Comparison of ENCODE assay signal across 20 cellular contexts in genomic region chr2:162114291-162114690, GRCh38. TPM values are rescaled to one million over a fixed set of nuclear protein-coding genes. Genes with fewer than 3 reads are reported as not detected.
DNase-seq lines count a peak whose midpoint lies in the region; ATAC-seq and TF ChIP-seq lines count a peak whose summit lies in the region.
"Had no signal": no experiment of that assay in that cellular context is flagged by ENCODE, and none has a peak within 500 bp of the region (broad histone marks: within the 10 kb centered on the region; RNA-seq: fewer than 3 reads in every experiment).

No MANE protein-coding gene starts in this region.

- no peak overlapping the region for H2AFZ ChIP-seq in parathyroid adenoma
- H2AFZ ChIP-seq: PC-9 had no signal

- H3K4me2 ChIP-seq in parathyroid adenoma (ENCODE audit: low read length), result no peak overlapping the region
- H3K4me2 ChIP-seq: PC-9 had no signal

- TF ChIP-seq CTCF in parathyroid adenoma (IDR thresholded peaks at IDR 0.05), result no peak

- H3K4me3 ChIP-seq in parathyroid adenoma (ENCODE audit: low read depth, low read length), result no peak overlapping the region
- H3K4me3 ChIP-seq: dorsolateral prefrontal cortex, PC-9 had no signal

- no peaks in the 10 kb centered on the region for H3K27me3 ChIP-seq in parathyroid adenoma (ENCODE audit: control insufficient read depth, insufficient read depth, low read length)
- H3K27me3 ChIP-seq: BE2C, dorsolateral prefrontal cortex had no signal

- no peak overlapping the region for H3K9ac ChIP-seq in parathyroid adenoma

- peaks cover 3% of the 10 kb centered on the region for H3K9me3 ChIP-seq in parathyroid adenoma (ENCODE audit: control insufficient read depth, low read length)
- H3K9me3 ChIP-seq: BE2C had no signal

- in situ Hi-C loops in KBM-7 (cut with MboI; ENCODE audit: low pct_unique_long_range_greater_than_20kb, low sequenced_read_pairs), result loop anchor here (25.0 kb wide), 1 partner anchor 527 kb away; no protein-coding TSS in a partner anchor

- ATAC-seq in GM18519 (IDR thresholded peaks at IDR 0.05; ENCODE audit: low FRiP score, unreplicated experiment), result no peak
- ATAC-seq: naive thymus-derived CD8-positive, alpha-beta T cell had no signal

- no peaks in the 10 kb centered on the region for H3K79me2 ChIP-seq in parathyroid adenoma

- peak; percentile 29 for DNase-seq in KBM-7
- DNase-seq in RPMI7951 (ENCODE audit: low read depth), result peak; percentile 40
- DNase-seq in epithelial cell of prostate (ENCODE audit: low read depth, low spot score), result no peak
- DNase-seq in NCI-H774 (lab: John Stamatoyannopoulos, UW), result no peak
- no peak for DNase-seq in COLO668 (lab: John Stamatoyannopoulos, UW; ENCODE audit: unreplicated experiment)
- DNase-seq: activated CD4-positive, CD25-positive, alpha-beta regulatory T cell; amniotic stem cell; BE2C; DMS153; dorsolateral prefrontal cortex; naive thymus-derived CD8-positive, alpha-beta T cell; NCI-H510A; PC-9; stimulated activated CD4-positive, alpha-beta T cell treated with anti-CD3 and anti-CD28 coated beads, Interleukin-1b, Interleukin-23, amount 100 ng/mL, for 48 hours; substantia nigra had no signal

- no peaks in the 10 kb centered on the region for H3K36me3 ChIP-seq in parathyroid adenoma (ENCODE audit: control insufficient read depth, insufficient read depth, low read length)
- H3K36me3 ChIP-seq: BE2C had no signal

- peaks cover 46% of the 10 kb centered on the region for H3K4me1 ChIP-seq in parathyroid adenoma
- H3K4me1 ChIP-seq: BE2C had no signal

- peak overlapping the region; percentile 26 for H3K27ac ChIP-seq in epithelial cell of prostate
- peak overlapping the region; percentile 63 for H3K27ac ChIP-seq in parathyroid adenoma
- H3K27ac ChIP-seq: PC-9 had no signal

RNA-seq across cellular contexts. Expression of gene GCG, which starts 37.8 kb away (rescaled TPM):
- 0.24 and 0.39 TPM in 2 replicates for total RNA-seq in RPMI7951 (2014; rRNA removed; shearing (Covaris generic))
- total RNA-seq: dorsolateral prefrontal cortex; IMR-90; lower leg skin; naive thymus-derived CD8-positive, alpha-beta T cell; PC-9; T-helper 1 cell treated with Interleukin-12 subunit alpha and Interleukin-12 subunit beta and Interleukin-4 antibody, amounts not matched to agents 30 ng/mL and 1 ng/mL, for 36 hours had no signal

RNA-seq across cellular contexts. Expression of gene DPP4, which starts 40.3 kb away (rescaled TPM):
- total RNA-seq in RPMI7951 (2014; rRNA removed; shearing (Covaris generic)), result 2.8 and 3.1 TPM in 2 replicates

Comparison
In these comparisons a context has a peak if more than half of its experiments do, and no peak if none do; other contexts are left out.
1. DNase-seq: peak in KBM-7 (single experiment) and RPMI7951 (single experiment); none in epithelial cell of prostate (single experiment), NCI-H774 (single experiment) and COLO668 (single experiment).